Comparison of ENCODE assay signal across 27 cellular contexts in the genomic region with DNA sequence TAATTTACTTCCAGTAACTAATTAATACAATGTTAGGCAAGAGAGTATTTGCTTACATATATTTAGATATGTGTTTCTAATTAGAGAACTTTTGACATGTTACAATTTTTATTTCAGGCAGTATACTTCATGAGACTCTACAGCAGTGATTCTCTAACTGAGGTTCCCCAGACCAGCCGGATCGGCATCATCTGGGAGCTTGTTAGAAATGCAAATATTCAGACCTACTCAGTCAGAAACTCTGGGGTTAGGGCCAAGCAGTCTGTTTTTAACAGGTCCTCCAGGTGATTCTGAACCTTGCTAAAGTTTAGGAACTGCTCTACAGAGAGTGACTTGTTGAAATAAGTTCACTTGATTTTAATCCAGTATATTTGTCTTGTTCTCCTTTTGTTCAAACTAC. TPM values are rescaled to one million over a fixed set of nuclear protein-coding genes. Genes with fewer than 3 reads are reported as not detected.
DNase-seq lines count a peak whose midpoint lies in the region; ATAC-seq and TF ChIP-seq lines count a peak whose summit lies in the region.
"Had no signal": no experiment of that assay in that cellular context is flagged by ENCODE, and none has a peak within 500 bp of the region (broad histone marks: within the 10 kb centered on the region; RNA-seq: fewer than 3 reads in every experiment).

No MANE protein-coding gene starts in this region.

- TF ChIP-seq EP300 in sigmoid colon (IDR thresholded peaks at IDR 0.05), result no peak

- TF ChIP-seq CTCF in sigmoid colon (IDR thresholded peaks at IDR 0.05), result no peak

- H3K27me3 ChIP-seq in HUES64 (ENCODE audit: insufficient read depth, low read length) (no peaks in the 10 kb centered on the region), sigmoid colon (no peaks in the 10 kb centered on the region)
- H3K27me3 ChIP-seq: heart left ventricle, MG63 had no signal

- no peaks in the 10 kb centered on the region for H3K9me3 Mint-ChIP-seq in activated naive CD4-positive, alpha-beta T cell treated with anti-CD3 and anti-CD28 coated beads, Interleukin-2, amount 50 U/mL, for 72 hours
- H3K9me3 Mint-ChIP-seq: activated CD8-positive, alpha-beta T cell treated with anti-CD3 and anti-CD28 coated beads for 36 hours; activated naive CD4-positive, alpha-beta T cell treated with anti-CD3 and anti-CD28 coated beads, Interleukin-2, amount 50 U/mL, for 24 hours; activated T-helper 2 cell treated with anti-CD3 and anti-CD28 coated beads, Interferon-gamma antibody, Interleukin-2, Interleukin-4, amounts not matched to agents 10 μg/mL and 5 μg/mL and 100 μg/mL, durations not matched to agents 14 hours and 24 hours and 36 hours; stimulated activated memory B cell treated with anti-CD40 and anti-IgM and Interleukin-4, amounts not matched to agents 10 μg/mL and 1 μg/mL and 100 μg/mL, for 72 hours had no signal

- H3K36me3 Mint-ChIP-seq in activated naive CD4-positive, alpha-beta T cell treated with anti-CD3 and anti-CD28 coated beads, Interleukin-2, amount 50 U/mL, for 72 hours, result no peaks in the 10 kb centered on the region

- 48% methylated on average over 2 of the region's 2 CpGs for WGBS in HUES64
- 65 to 72% methylated on average over 2 of the region's 2 CpGs for WGBS in sigmoid colon, 2 donors

- TF ChIP-seq POLR2A in sigmoid colon (IDR thresholded peaks at IDR 0.05), result no peak

- intact Hi-C loops in sigmoid colon (cut with DNase I), result no loop called here

- H3K4me3 ChIP-seq in HUES64 (ENCODE audit: low read length), result no peak overlapping the region
- no peak overlapping the region for H3K4me3 ChIP-seq in sigmoid colon
- H3K4me3 ChIP-seq: heart left ventricle, MG63 had no signal

- H3K4me1 ChIP-seq in HUES64 (ENCODE audit: insufficient read depth, low read length) (peaks cover 15% of the 10 kb centered on the region; the same call in 1 of the 2 replicates), sigmoid colon (peaks cover 0 to 52% (median 17%) of the 10 kb centered on the region in 4 donors)

- no peak overlapping the region for H3K27ac Mint-ChIP-seq in activated naive CD4-positive, alpha-beta T cell treated with anti-CD3 and anti-CD28 coated beads, Interleukin-2, amount 50 U/mL, for 72 hours
- H3K27ac Mint-ChIP-seq: activated CD8-positive, alpha-beta T cell treated with anti-CD3 and anti-CD28 coated beads for 36 hours; activated naive CD4-positive, alpha-beta T cell treated with anti-CD3 and anti-CD28 coated beads, Interleukin-2, amount 50 U/mL, for 24 hours; activated T-helper 2 cell treated with anti-CD3 and anti-CD28 coated beads, Interferon-gamma antibody, Interleukin-2, Interleukin-4, amounts not matched to agents 10 μg/mL and 5 μg/mL and 100 μg/mL, durations not matched to agents 14 hours and 24 hours and 36 hours; stimulated activated memory B cell treated with anti-CD40 and anti-IgM and Interleukin-4, amounts not matched to agents 10 μg/mL and 1 μg/mL and 100 μg/mL, for 72 hours had no signal

- no peaks in the 10 kb centered on the region for H3K9me3 ChIP-seq in HUES64 (ENCODE audit: insufficient read depth, low read depth, low read length)
- no peaks in the 10 kb centered on the region for H3K9me3 ChIP-seq in sigmoid colon
- H3K9me3 ChIP-seq: heart left ventricle, MG63, SK-N-SH had no signal

- H3K27ac ChIP-seq in HUES64 (ENCODE audit: low read depth, low read length) (0 out of 2 replicates have a peak overlapping the region, but pooled peaks have one; percentile 21), sigmoid colon (peak overlapping the region in 3 of 4 donors; percentile 5 to 19 (median 7))
- H3K27ac ChIP-seq: RWPE1 had no signal

- DNase-seq in left lobe of liver (ENCODE audit: low spot score), result no peak
- no peak for DNase-seq in sigmoid colon
- DNase-seq in OCI-M1 (lab: John Stamatoyannopoulos, UW), result no peak
- DNase-seq in activated naive CD4-positive, alpha-beta T cell treated with anti-CD3 and anti-CD28 coated beads, Interleukin-2, amount 50 U/mL, for 72 hours (ENCODE audit: low spot score in 2 of 2), result no peak
- DNase-seq in SIG-M5 (lab: John Stamatoyannopoulos, UW), result no peak
- DNase-seq: activated CD4-positive, alpha-beta T cell treated with anti-CD3 and anti-CD28 coated beads for 1 hour; activated CD8-positive, alpha-beta T cell treated with anti-CD3 and anti-CD28 coated beads for 36 hours; foreskin fibroblast; heart left ventricle; KBM-7; mammary epithelial cell; MG63; NCI-H2029 treated with DMSO at 0.1 percent for 48 hours; NCI-H774; nucleus accumbens; retina; SK-N-SH; stimulated activated CD4-positive, alpha-beta T cell treated with anti-CD3 and anti-CD28 coated beads, Interleukin-12 subunit alpha, Interleukin-12 subunit beta, amount 100 ng/mL, for 4 hours; stimulated activated CD4-positive, alpha-beta T cell treated with anti-CD3 and anti-CD28 coated beads, Interleukin-4, amount 100 ng/mL, for 1 hour; T-helper 17 cell had no signal

- no peak overlapping the region for H3K9ac ChIP-seq in HUES64 (ENCODE audit: low read depth, low read length)
- H3K9ac ChIP-seq: SK-N-SH had no signal

- H3K36me3 ChIP-seq in HUES64 (ENCODE audit: insufficient read depth, low read length) (no peaks in the 10 kb centered on the region), sigmoid colon (no peaks in the 10 kb centered on the region)
- H3K36me3 ChIP-seq: heart left ventricle, MG63 had no signal

- ATAC-seq in GM19463 (IDR thresholded peaks at IDR 0.05; ENCODE audit: unreplicated experiment), result peak; percentile 60
- ATAC-seq in left lobe of liver, result peak; percentile 67
- ATAC-seq in activated naive CD4-positive, alpha-beta T cell treated with anti-CD3 and anti-CD28 coated beads, Interleukin-2, amount 50 U/mL, for 72 hours, result no peak
- ATAC-seq: activated CD8-positive, alpha-beta T cell treated with anti-CD3 and anti-CD28 coated beads for 36 hours; esophagus mucosa; stimulated activated memory B cell treated with anti-CD40 and anti-IgM and Interleukin-4, amounts not matched to agents 10 μg/mL and 1 μg/mL and 100 μg/mL, for 72 hours; T-helper 17 cell had no signal

RNA-seq across cellular contexts. Expression of a gene that starts 46.5 kb away (rescaled TPM):
- polyA plus RNA-seq in HUES64 (2013, experiment 1 of 2), result 22.0 TPM
- polyA plus RNA-seq in HUES64 (2013, experiment 2 of 2), result 23.6 TPM
- total RNA-seq in left lobe of liver (9.4 TPM), sigmoid colon (10 to 100 TPM; 31.0 to 42.4 (median 37.4) TPM)
- 1 to 10 TPM; 3.2 to 6.5 (median 3.6) TPM for polyA plus RNA-seq in sigmoid colon
- 10 to 100 TPM; 25.7 to 31.5 TPM for total RNA-seq in activated naive CD4-positive, alpha-beta T cell treated with anti-CD3 and anti-CD28 coated beads, Interleukin-2, amount 50 U/mL, for 72 hours

Comparison
In these comparisons a context has a peak if more than half of its experiments do, and no peak if none do; other contexts are left out.
1. ATAC-seq: peak in GM19463 (single experiment) and left lobe of liver (single experiment); none in activated naive CD4-positive, alpha-beta T cell treated with anti-CD3 and anti-CD28 coated beads, Interleukin-2, amount 50 U/mL, for 72 hours (0 of 2).